Comparison of ENCODE assay signal across 11 cellular contexts in genomic region chr12:8662592-8662991, GRCh38. TPM values are rescaled to one million over a fixed set of nuclear protein-coding genes. Genes with fewer than 3 reads are reported as not detected.
DNase-seq lines count a peak whose midpoint lies in the region; ATAC-seq and TF ChIP-seq lines count a peak whose summit lies in the region.
"Had no signal": no experiment of that assay in that cellular context is flagged by ENCODE, and none has a peak within 500 bp of the region (broad histone marks: within the 10 kb centered on the region; RNA-seq: fewer than 3 reads in every experiment).

Gene MFAP5 (minus strand): TSS chr12:8662826. CDS start chr12:8662104, 722 bp downstream.

- H2AFZ ChIP-seq in GM23338 = peak within 1 kb of the TSS; percentile 96

- no peaks in the 10 kb centered on the region for H3K79me2 ChIP-seq in GM23338 (replicated peaks; ENCODE audit: insufficient read depth)

- no peaks in the 10 kb centered on the region for H4K20me1 ChIP-seq in GM23338 (replicated peaks; ENCODE audit: insufficient read depth)

- H3K27ac ChIP-seq in GM23338 (ENCODE audit: low read depth) (no peak within 1 kb of the TSS), coronary artery (peak within 1 kb of the TSS in 1 of 2 donors; percentile 76)
- H3K27ac ChIP-seq: brain microvascular endothelial cell had no signal

- TF ChIP-seq CTCF in GM23338 (conservative IDR thresholded peaks at IDR 0.05; ENCODE audit: low read depth in 2 of 2) = no peak
- no peak for TF ChIP-seq CTCF in coronary artery (IDR thresholded peaks at IDR 0.05)
- TF ChIP-seq CTCF in subcutaneous adipose tissue (IDR thresholded peaks at IDR 0.05; ENCODE audit: low read depth) = no peak
- no peak for TF ChIP-seq CTCF in GM13976 (IDR thresholded peaks at IDR 0.05; ENCODE audit: borderline replicate concordance, control extremely low read depth, extremely low read depth, insufficient read depth, missing control alignments)

- DNase-seq in GM23338 (ENCODE audit: low spot score) (peak; percentile 26), coronary artery (ENCODE audit: low spot score) (no peak), kidney tubule cell (ENCODE audit: low spot score) (peak; percentile 23), GM13976 (ENCODE audit: low spot score) (no peak), NCI-H2029 (lab: John Stamatoyannopoulos, UW) (no peak)
- DNase-seq: brain microvascular endothelial cell had no signal

- H3K4me3 Mint-ChIP-seq in GM23338 = no peak within 1 kb of the TSS

- H3K36me3 ChIP-seq in GM23338 (ENCODE audit: insufficient read depth) = no peaks in the 10 kb centered on the region
- H3K36me3 ChIP-seq: brain microvascular endothelial cell had no signal

- peaks cover 3% of the 10 kb centered on the region; the same call in 2 of the 3 replicates for H3K4me1 Mint-ChIP-seq in GM23338

- no peaks in the 10 kb centered on the region for H3K27me3 ChIP-seq in GM23338 (ENCODE audit: insufficient read depth)
- H3K27me3 ChIP-seq: brain microvascular endothelial cell had no signal

- in situ Hi-C loops in GM13976 (cut with MboI; ENCODE audit: low sequenced_read_pairs, unreplicated experiment) = loop anchor here (10.0 kb wide), 1 partner anchor 232 kb away; no protein-coding TSS in a partner anchor

- 0 out of 2 replicates have a peak, but pooled peaks cover 3% of the 10 kb centered on the region for H3K9me2 ChIP-seq in GM23338 (ENCODE audit: insufficient read depth)

- H3F3A ChIP-seq in GM23338 (replicated peaks; ENCODE audit: low read depth) = 0 out of 2 replicates have a peak, but pooled peaks cover 3% of the 10 kb centered on the region

- H3K4me2 ChIP-seq in GM23338 = no peak within 1 kb of the TSS

- peaks cover 3% of the 10 kb centered on the region for H3K27me3 Mint-ChIP-seq in GM23338 (ENCODE audit: insufficient read depth, low read depth, poor library complexity)

- H3K4me1 ChIP-seq in GM23338 (ENCODE audit: insufficient read depth) = peaks cover 12% of the 10 kb centered on the region; the same call in 1 of the 2 replicates

- no peaks in the 10 kb centered on the region for H3K36me3 Mint-ChIP-seq in GM23338 (ENCODE audit: low read depth)

- H3K27ac Mint-ChIP-seq in GM23338 = no peak within 1 kb of the TSS

- ATAC-seq in GM23338 (peak; percentile 23; the same call in 1 of the 3 replicates), GM18511 (IDR thresholded peaks at IDR 0.05; ENCODE audit: unreplicated experiment) (no peak), HG03108 (IDR thresholded peaks at IDR 0.05; ENCODE audit: unreplicated experiment) (no peak)

- H3K4me3 ChIP-seq in GM23338 (no peak within 1 kb of the TSS), coronary artery (peak within 1 kb of the TSS; percentile 51)
- H3K4me3 ChIP-seq: lung had no signal

- no peaks in the 10 kb centered on the region for H3K9me3 Mint-ChIP-seq in GM23338

TF ChIP-seq in GM23338, 12 proteins besides CTCF, POLR2A, EP300 and RAD21 (continues in another document):
- TF ChIP-seq ZNF331 (CRISPR knock-in tag; IDR thresholded peaks at IDR 0.05; ENCODE audit: low read depth) (no peak), STAT1 (IDR thresholded peaks at IDR 0.05; ENCODE audit: unreplicated experiment) (no peak), ZNF114 (CRISPR knock-in tag; IDR thresholded peaks at IDR 0.05) (no peak), ZNF462 (CRISPR knock-in tag; IDR thresholded peaks at IDR 0.05) (no peak), POLR2AphosphoS5 (IDR thresholded peaks at IDR 0.05; ENCODE audit: low read depth) (no peak), EZH2phosphoT487 (IDR thresholded peaks at IDR 0.05; ENCODE audit: unreplicated experiment) (no peak), NANOG (IDR thresholded peaks at IDR 0.05; ENCODE audit: borderline replicate concordance) (no peak), JUNB (IDR thresholded peaks at IDR 0.05; ENCODE audit: unreplicated experiment) (no peak), CREB1 (CRISPR knock-in tag; IDR thresholded peaks at IDR 0.05; ENCODE audit: low read depth) (no peak), ETS1 (IDR thresholded peaks at IDR 0.05) (no peak)

RNA-seq across cellular contexts. Expression of gene MFAP5, which starts in this region (rescaled TPM):
- 0.90 TPM in 1 of 2 replicates, not detected in the other for total RNA-seq in GM23338 (2014; rRNA removed; shearing (Covaris generic))
- polyA plus RNA-seq in GM23338 (2016; fragmentation: Nextera tagmentation; extraction: Ambion mirVana) = 0.68 and 1.2 TPM in 2 replicates
- 100 to 1,000 TPM; 168 to 563 (median 480) TPM for total RNA-seq in subcutaneous adipose tissue
- total RNA-seq: HT1080 had no signal

Comparison
In these comparisons a context has a peak if more than half of its experiments do, and no peak if none do; other contexts are left out.
1. RNA of gene MFAP5 (total RNA-seq): 168 to 563 TPM in subcutaneous adipose tissue; 0.90 TPM in GM23338; every median in the first group is over 10 times any median in the second.
2. DNase-seq: peak in GM23338 (single experiment) and kidney tubule cell (single experiment); none in coronary artery (single experiment), GM13976 (single experiment) and NCI-H2029 (single experiment).